In the genomic region with DNA sequence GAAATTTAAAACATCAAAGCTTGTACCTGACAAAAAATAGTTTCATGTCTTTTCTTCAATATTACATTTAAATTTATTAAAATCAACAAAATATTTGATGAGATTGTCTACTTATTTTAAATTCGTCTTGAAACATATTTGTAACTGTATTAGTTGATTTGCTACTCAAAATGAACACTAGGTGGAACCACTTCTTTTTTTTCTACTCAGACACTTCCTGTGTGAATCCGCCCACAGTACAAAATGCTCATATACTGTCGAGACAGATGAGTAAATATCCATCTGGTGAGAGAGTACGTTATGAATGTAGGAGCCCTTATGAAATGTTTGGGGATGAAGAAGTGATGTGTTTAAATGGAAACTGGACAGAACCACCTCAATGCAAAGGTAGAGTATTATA, we compare ENCODE assay signal across 8 cellular contexts. TPM values are rescaled to one million over a fixed set of nuclear protein-coding genes. Genes with fewer than 3 reads are reported as not detected.
A peak's percentile ranks its signal among the peaks of the same experiment; 100 is the strongest.
DNase-seq lines count a peak whose midpoint lies in the region; ATAC-seq and FAIRE-seq lines count a peak whose summit lies in the region.
"Not testable (repeated sequence)": the region's sequence is repeated elsewhere in the genome, so short reads cannot be mapped to it uniquely, and the experiment has no call there.
"Had no signal": no experiment of that assay in that cellular context is flagged by ENCODE, and none has a peak within 500 bp of the region (broad histone marks: within the 10 kb centered on the region; RNA-seq: fewer than 3 reads in every experiment).

No MANE protein-coding gene starts in this region.

- ATAC-seq in GM21529 (IDR thresholded peaks at IDR 0.05; ENCODE audit: unreplicated experiment): peak; percentile 99
- peak; percentile 99 for ATAC-seq in HG03565 (IDR thresholded peaks at IDR 0.05; ENCODE audit: unreplicated experiment)
- ATAC-seq in left lobe of liver: peak; percentile 76

- DNase-seq in NCI-H2171 treated with DMSO at 0.1 percent for 48 hours (lab: John Stamatoyannopoulos, UW) (peak; percentile 8), SKM-1 (lab: John Stamatoyannopoulos, UW; ENCODE audit: unreplicated experiment) (peak; percentile 24), dedifferentiated amniotic fluid mesenchymal stem cell (ENCODE audit: extremely low spot score) (peak; percentile 68)
- DNase-seq in left lobe of liver (ENCODE audit: low spot score): not testable (repeated sequence)

- peak; percentile 95 for FAIRE-seq in G401.6 (lab: Jason Lieb, UNC)

RNA-seq across cellular contexts. Expression of a gene that starts 8.3 kb away (rescaled TPM):
- total RNA-seq in left lobe of liver: 675 TPM
- total RNA-seq: activated naive CD4-positive, alpha-beta T cell treated with anti-CD3 and anti-CD28 coated beads for 36 hours had no signal

RNA-seq across cellular contexts. Expression of a gene that starts 53.2 kb away (rescaled TPM):
- total RNA-seq in left lobe of liver: 279 TPM
- total RNA-seq: activated naive CD4-positive, alpha-beta T cell treated with anti-CD3 and anti-CD28 coated beads for 36 hours had no signal

RNA-seq across cellular contexts. Expression of a gene that starts 60.0 kb away (rescaled TPM):
- 97.9 TPM for total RNA-seq in left lobe of liver
- total RNA-seq: activated naive CD4-positive, alpha-beta T cell treated with anti-CD3 and anti-CD28 coated beads for 36 hours had no signal
